8 cellular contexts compared by ENCODE assay signal in the genomic region with DNA sequence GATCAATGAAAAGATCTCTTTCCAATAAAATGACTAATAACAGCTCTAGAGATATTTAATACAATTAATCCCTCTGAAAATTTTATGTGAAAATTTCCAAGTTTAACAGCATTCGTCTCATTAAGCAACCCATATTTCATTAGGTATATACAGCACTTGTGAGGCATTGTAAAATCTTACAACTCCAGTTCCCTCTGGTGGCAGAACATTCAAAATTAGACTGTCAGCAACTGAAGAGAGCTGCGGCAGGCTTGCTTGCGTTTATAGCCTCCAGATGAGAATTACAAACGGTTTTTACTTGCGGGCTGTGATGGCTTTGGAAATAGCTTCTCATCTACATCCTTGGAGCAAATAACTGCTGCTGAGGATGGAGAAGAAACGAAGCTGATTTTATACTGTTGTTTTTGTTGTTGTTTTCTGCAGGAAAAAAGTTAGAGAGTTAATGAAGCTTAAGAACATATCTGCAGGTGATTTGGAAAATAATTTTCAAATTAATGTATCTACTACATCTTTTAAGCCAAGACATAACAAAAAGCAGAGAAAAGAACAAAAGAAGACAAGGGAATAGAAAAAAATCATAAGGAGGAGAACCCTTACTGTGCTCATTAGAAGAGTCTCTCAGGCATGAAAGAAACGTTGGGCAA.
DNase-seq lines count a peak whose midpoint lies in the region; ATAC-seq, FAIRE-seq and TF ChIP-seq lines count a peak whose summit lies in the region.

No MANE protein-coding gene starts in this region.

- peak; percentile 79 for TF ChIP-seq CTCF in HFFc6 (IDR thresholded peaks at IDR 0.05)
- peak; percentile 78 for TF ChIP-seq CTCF in RWPE2 (IDR thresholded peaks at IDR 0.05; ENCODE audit: poor library complexity, severe bottlenecking)
- TF ChIP-seq CTCF in gastrocnemius medialis (IDR thresholded peaks at IDR 0.05 in 4 of 5, conservative IDR thresholded peaks at IDR 0.05 in 1 of 5) = peak in 1 of 5 experiments; percentile 42
- TF ChIP-seq CTCF in omental fat pad (IDR thresholded peaks at IDR 0.05) = no peak

- H3K36me3 ChIP-seq in RWPE2 (ENCODE audit: low read depth) (no peaks in the 10 kb centered on the region), gastrocnemius medialis (no peaks in the 10 kb centered on the region)

- no peaks in the 10 kb centered on the region for H3K27me3 Mint-ChIP-seq in HFFc6 (ENCODE audit: insufficient read depth)
- peaks cover 7% of the 10 kb centered on the region for H3K27me3 Mint-ChIP-seq in activated naive CD4-positive, alpha-beta T cell treated with anti-CD3 and anti-CD28 coated beads for 36 hours (ENCODE audit: low read depth)

- H3K4me3 ChIP-seq in RWPE2 (ENCODE audit: severe bottlenecking) (no peak overlapping the region), gastrocnemius medialis (peak overlapping the region in 3 of 4 donors; percentile 2 to 21 (median 2))

- peak overlapping the region; percentile 86 for H3K27ac Mint-ChIP-seq in HFFc6
- no peak overlapping the region for H3K27ac Mint-ChIP-seq in activated naive CD4-positive, alpha-beta T cell treated with anti-CD3 and anti-CD28 coated beads for 36 hours

- intact Hi-C loops in gastrocnemius medialis (cut with DNase I; ENCODE audit: low total_unique reads) = no loop called here
- intact Hi-C loops in activated naive CD4-positive, alpha-beta T cell treated with anti-CD3 and anti-CD28 coated beads for 36 hours (cut with micrococcal nuclease) = no loop called here

- peak overlapping the region; percentile 77 for H3K4me3 Mint-ChIP-seq in HFFc6
- H3K4me3 Mint-ChIP-seq in activated naive CD4-positive, alpha-beta T cell treated with anti-CD3 and anti-CD28 coated beads for 36 hours = no peak overlapping the region

- H3K9me3 ChIP-seq in RWPE2 (ENCODE audit: severe bottlenecking) (no peaks in the 10 kb centered on the region), gastrocnemius medialis (no peaks in the 10 kb centered on the region)

- peaks cover 15% of the 10 kb centered on the region for H3K36me3 Mint-ChIP-seq in HFFc6 (ENCODE audit: low read depth)
- no peaks in the 10 kb centered on the region for H3K36me3 Mint-ChIP-seq in activated naive CD4-positive, alpha-beta T cell treated with anti-CD3 and anti-CD28 coated beads for 36 hours (ENCODE audit: low read depth)

- CTCF ChIA-PET in activated naive CD4-positive, alpha-beta T cell treated with anti-CD3 and anti-CD28 coated beads for 36 hours (lab: Charles Lee) = interaction anchor here (0.7 kb wide), 2 partner anchors 105 to 1018 kb away, joined by 3 read pairs; no protein-coding TSS in a partner anchor

- H3K4me1 ChIP-seq in RWPE2 (ENCODE audit: insufficient read depth, poor library complexity, severe bottlenecking) = peaks cover 34% of the 10 kb centered on the region
- H3K4me1 ChIP-seq in gastrocnemius medialis = peaks cover 7 to 11% of the 10 kb centered on the region in 2 donors

- FAIRE-seq in frontal cortex (lab: Jason Lieb, UNC) = peak; percentile 45

- H3K27ac ChIP-seq in RWPE2 (ENCODE audit: poor library complexity, severe bottlenecking) (peak overlapping the region; percentile 98), gastrocnemius medialis (no peak overlapping the region)

- H3K9me3 Mint-ChIP-seq in HFFc6 = no peaks in the 10 kb centered on the region
- H3K9me3 Mint-ChIP-seq in activated naive CD4-positive, alpha-beta T cell treated with anti-CD3 and anti-CD28 coated beads for 36 hours = no peaks in the 10 kb centered on the region

- no peak for TF ChIP-seq POLR2A in gastrocnemius medialis (IDR thresholded peaks at IDR 0.05)

- H3K27me3 ChIP-seq in RWPE2 (ENCODE audit: insufficient read depth, poor library complexity, severe bottlenecking) (no peaks in the 10 kb centered on the region), gastrocnemius medialis (no peaks in the 10 kb centered on the region)

- H3K4me1 Mint-ChIP-seq in HFFc6 (ENCODE audit: low read depth) = peaks cover 94% of the 10 kb centered on the region
- no peaks in the 10 kb centered on the region for H3K4me1 Mint-ChIP-seq in activated naive CD4-positive, alpha-beta T cell treated with anti-CD3 and anti-CD28 coated beads for 36 hours (ENCODE audit: low read depth)

- peak; percentile 68 for ATAC-seq in RWPE2 (ENCODE audit: low read depth)
- peak; percentile 92 to 93 for ATAC-seq in gastrocnemius medialis
- ATAC-seq in omental fat pad (ENCODE audit: low FRiP score) = no peak
- no peak for ATAC-seq in GM19463 (IDR thresholded peaks at IDR 0.05; ENCODE audit: unreplicated experiment)
- ATAC-seq in GM19395 (IDR thresholded peaks at IDR 0.05; ENCODE audit: unreplicated experiment) = no peak

- DNase-seq in HFFc6 (peak; percentile 84), RWPE2 (ENCODE audit: low spot score) (no peak), frontal cortex (ENCODE audit: low spot score in 2 of 2) (peak in 1 of 2 donors; percentile 6), gastrocnemius medialis (no peak), omental fat pad (ENCODE audit: low spot score) (no peak)
- DNase-seq in activated naive CD4-positive, alpha-beta T cell treated with anti-CD3 and anti-CD28 coated beads for 36 hours = no peak

- in situ Hi-C loops in gastrocnemius medialis (cut with MboI; ENCODE audit: low sequenced_read_pairs in 4 of 4) = no loop called here

Comparison
In these comparisons a context has a peak if more than half of its experiments do, and no peak if none do; other contexts are left out.
1. CTCF ChIP-seq: peak in HFFc6 (single experiment) and RWPE2 (single experiment); none in omental fat pad (0 of 3).
2. ATAC-seq: peak in RWPE2 (single experiment) and gastrocnemius medialis (2 of 2); none in omental fat pad (single experiment), GM19463 (single experiment) and GM19395 (single experiment).